Comparison of ENCODE assay signal across 22 cellular contexts in the genomic region with DNA sequence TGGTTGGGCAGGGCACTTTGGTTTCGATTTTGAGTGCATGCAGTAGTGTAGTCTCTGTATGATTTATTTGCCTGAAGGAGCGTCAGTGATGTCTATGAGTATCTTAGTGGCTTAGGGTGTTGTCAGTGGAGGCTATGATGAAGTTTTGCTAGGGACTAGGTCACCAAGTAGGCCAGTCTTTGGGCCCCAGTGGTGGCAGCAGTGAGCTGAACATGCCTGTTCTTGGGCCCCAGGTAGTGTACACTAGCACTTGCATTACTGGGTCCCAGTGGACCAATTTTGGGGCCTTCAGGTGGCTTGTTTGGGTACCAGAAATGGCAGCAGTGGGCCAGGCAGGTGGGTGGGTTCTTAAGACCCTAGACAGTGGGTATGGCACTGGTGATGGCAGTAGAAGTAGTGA.
"Had no signal": no experiment of that assay in that cellular context is flagged by ENCODE, and none has a peak within 500 bp of the region (broad histone marks: within the 10 kb centered on the region; RNA-seq: fewer than 3 reads in every experiment).

No MANE protein-coding gene starts in this region.

- ATAC-seq: gastrocnemius medialis; heart right ventricle; left colon; left ventricle myocardium superior; naive thymus-derived CD8-positive, alpha-beta T cell; stimulated activated naive B cell treated with anti-CD40 and anti-IgM and Interleukin-4, amounts not matched to agents 10 μg/mL and 1 μg/mL and 100 μg/mL, for 72 hours had no signal

- H3K9me3 ChIP-seq: esophagus muscularis mucosa, gastrocnemius medialis, ovary, right atrium auricular region, sigmoid colon, stomach, thoracic aorta, transverse colon had no signal

- H3K27ac ChIP-seq: epithelial cell of prostate, esophagus muscularis mucosa, gastrocnemius medialis, heart right ventricle, ovary, right atrium auricular region, sigmoid colon, skin epidermis, stomach, thoracic aorta, transverse colon had no signal

- H3K36me3 ChIP-seq: esophagus muscularis mucosa, gastrocnemius medialis, heart right ventricle, ovary, right atrium auricular region, sigmoid colon, stomach, thoracic aorta, transverse colon had no signal

- H3K27me3 ChIP-seq: esophagus muscularis mucosa, gastrocnemius medialis, heart right ventricle, ovary, right atrium auricular region, sigmoid colon, stomach, transverse colon had no signal

- H3K4me3 ChIP-seq: esophagus muscularis mucosa, gastrocnemius medialis, heart right ventricle, lung, ovary, right atrium auricular region, sigmoid colon, skin epidermis, stomach, thoracic aorta, transverse colon had no signal

- H3K4me1 ChIP-seq: esophagus muscularis mucosa, gastrocnemius medialis, heart right ventricle, right atrium auricular region, sigmoid colon, stomach, transverse colon had no signal

- DNase-seq: effector memory CD4-positive, alpha-beta T cell; gastrocnemius medialis; heart right ventricle; hypothalamus; left colon; left ventricle myocardium superior; nucleus accumbens; ovary; sigmoid colon; stimulated activated CD4-positive, alpha-beta T cell treated with anti-CD3 and anti-CD28 coated beads, Interleukin-2, amount 100 ng/mL, for 24 hours; stimulated activated CD4-positive, alpha-beta T cell treated with anti-CD3 and anti-CD28 coated beads, Interleukin-4, amount 100 ng/mL, for 4 hours; stimulated activated naive B cell treated with anti-CD40 and anti-IgM and Interleukin-4, amounts not matched to agents 10 μg/mL and 1 μg/mL and 100 μg/mL, for 72 hours; stomach; substantia nigra; transverse colon had no signal
